ENCODE assay signal across 11 cellular contexts in the genomic region with DNA sequence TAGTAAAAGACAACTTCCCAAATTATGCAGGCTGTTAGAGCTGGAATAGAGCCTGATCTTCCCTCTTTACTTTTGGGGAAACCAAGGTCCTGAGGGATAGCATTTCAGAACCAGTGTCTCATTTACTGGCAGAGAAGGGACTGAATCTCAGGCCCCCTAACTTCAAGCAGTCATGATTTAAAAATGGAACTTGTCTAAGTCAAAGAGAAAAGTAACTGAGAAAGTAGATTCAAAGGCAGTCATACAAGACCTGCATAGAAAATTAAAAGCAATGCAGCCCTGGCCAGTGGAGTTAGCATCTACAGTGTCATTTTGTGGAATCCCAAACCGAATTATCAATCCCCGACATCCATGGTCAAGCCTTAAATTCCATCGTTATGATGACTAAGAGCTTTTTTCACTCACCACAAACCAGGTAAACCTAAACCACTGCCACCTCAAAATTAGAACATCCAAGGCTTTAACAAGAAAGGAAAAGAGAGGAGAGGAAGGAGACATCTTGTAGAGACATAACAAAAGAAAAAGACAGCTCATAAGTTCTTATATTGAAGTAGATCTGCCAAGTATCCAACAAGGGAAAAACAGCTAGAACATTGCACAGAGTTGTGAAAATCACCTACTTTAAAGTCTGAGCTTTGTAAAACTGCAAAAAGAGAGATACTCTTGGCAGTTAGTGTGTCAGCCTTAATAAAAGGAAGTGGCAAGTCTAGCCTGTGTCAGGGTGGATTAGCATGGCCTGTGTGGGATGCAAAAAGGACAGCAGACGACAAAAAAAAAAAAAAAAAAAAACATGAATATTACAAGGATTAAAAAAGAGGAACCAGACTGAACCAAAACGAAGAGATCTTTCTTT. TPM values are rescaled to one million over a fixed set of nuclear protein-coding genes. Genes with fewer than 3 reads are reported as not detected.
A peak's percentile ranks its signal among the peaks of the same experiment; 100 is the strongest.
DNase-seq lines count a peak whose midpoint lies in the region; ATAC-seq and TF ChIP-seq lines count a peak whose summit lies in the region.
"Had no signal": no experiment of that assay in that cellular context is flagged by ENCODE, and none has a peak within 500 bp of the region (broad histone marks: within the 10 kb centered on the region; RNA-seq: fewer than 3 reads in every experiment).

No MANE protein-coding gene starts in this region.

- no peaks in the 10 kb centered on the region for H3K79me1 ChIP-seq in mesendoderm (ENCODE audit: low read length)

- H3K9ac ChIP-seq in mesendoderm (ENCODE audit: low read length), result no peak overlapping the region
- H3K9ac ChIP-seq: parathyroid adenoma had no signal

- H3K27me3 Mint-ChIP-seq in T-helper 1 cell treated with Interleukin-12 subunit alpha and Interleukin-12 subunit beta and Interleukin-4 antibody, amounts not matched to agents 30 μg/mL and 1 μg/mL, for 36 hours (ENCODE audit: low read depth), result peaks cover 6% of the 10 kb centered on the region

- no peak overlapping the region for H3K18ac ChIP-seq in mesendoderm (ENCODE audit: low read length)

- in situ Hi-C loops in GM13977 (cut with MboI; ENCODE audit: low pct_unique_long_range_greater_than_20kb, low sequenced_read_pairs, unreplicated experiment), result loop anchor here (5.0 kb wide), 1 partner anchor 67 kb away; no protein-coding TSS in a partner anchor

- H3K9me3 Mint-ChIP-seq in T-helper 1 cell treated with Interleukin-12 subunit alpha and Interleukin-12 subunit beta and Interleukin-4 antibody, amounts not matched to agents 30 μg/mL and 1 μg/mL, for 36 hours, result no peaks in the 10 kb centered on the region

- peak overlapping the region; percentile 85 for H3K27ac Mint-ChIP-seq in T-helper 1 cell treated with Interleukin-12 subunit alpha and Interleukin-12 subunit beta and Interleukin-4 antibody, amounts not matched to agents 30 μg/mL and 1 μg/mL, for 36 hours

- peak; percentile 21 for ATAC-seq in HG02884 (IDR thresholded peaks at IDR 0.05; ENCODE audit: unreplicated experiment)
- peak; percentile 52 for ATAC-seq in mucosa of descending colon

- H2BK120ac ChIP-seq in mesendoderm (ENCODE audit: low read depth, low read length), result no peak overlapping the region

- H3K4ac ChIP-seq in mesendoderm (ENCODE audit: low read depth, low read length), result no peak overlapping the region

- H3K4me3 ChIP-seq in mucosa of descending colon (no peak overlapping the region), mesendoderm (ENCODE audit: low read length) (no peak overlapping the region), SJCRH30 (no peak overlapping the region)

- no peak overlapping the region for H2BK15ac ChIP-seq in mesendoderm (replicated peaks; ENCODE audit: low read depth)

- H3K23ac ChIP-seq in mesendoderm (ENCODE audit: low read length), result no peak overlapping the region

- H3K27me3 ChIP-seq in mesendoderm (ENCODE audit: insufficient read depth, low read length, poor library complexity), result no peaks in the 10 kb centered on the region
- H3K27me3 ChIP-seq in SJCRH30, result no peaks in the 10 kb centered on the region

- no CpG with 5 or more reads among the region's 5 CpGs for WGBS in mesendoderm (ENCODE audit: extremely low coverage, insufficient coverage, low lambda C conversion rate)

- no peaks in the 10 kb centered on the region for H3K4me1 ChIP-seq in mucosa of descending colon (ENCODE audit: low read depth)
- H3K4me1 ChIP-seq in mesendoderm (ENCODE audit: control insufficient read depth, low read depth, low read length), result no peaks in the 10 kb centered on the region
- H3K4me1 ChIP-seq in SJCRH30, result no peaks in the 10 kb centered on the region
- H3K4me1 ChIP-seq: parathyroid adenoma had no signal

- H3K36me3 Mint-ChIP-seq in T-helper 1 cell treated with Interleukin-12 subunit alpha and Interleukin-12 subunit beta and Interleukin-4 antibody, amounts not matched to agents 30 μg/mL and 1 μg/mL, for 36 hours (ENCODE audit: low read depth), result peaks cover 8% of the 10 kb centered on the region

- H3K56ac ChIP-seq in mesendoderm (ENCODE audit: low read length), result no peak overlapping the region

- TF ChIP-seq CTCF in GM13977 (IDR thresholded peaks at IDR 0.05; ENCODE audit: extremely low read depth, insufficient read depth, missing control alignments) (no peak), mucosa of descending colon (IDR thresholded peaks at IDR 0.05) (no peak)

- no peak overlapping the region for H4K8ac ChIP-seq in mesendoderm (ENCODE audit: low read depth, low read length)

- H3K4me1 Mint-ChIP-seq in T-helper 1 cell treated with Interleukin-12 subunit alpha and Interleukin-12 subunit beta and Interleukin-4 antibody, amounts not matched to agents 30 μg/mL and 1 μg/mL, for 36 hours (ENCODE audit: low read depth), result peaks cover 71% of the 10 kb centered on the region

- no peak overlapping the region for H2AK5ac ChIP-seq in mesendoderm (ENCODE audit: low read length)

- peak; percentile 7 for DNase-seq in GM13977 (ENCODE audit: low spot score)
- no peak for DNase-seq in mucosa of descending colon
- no peak for DNase-seq in occipital lobe (lab: John Stamatoyannopoulos, UW)
- no peak for DNase-seq in mesendoderm
- no peak for DNase-seq in SJCRH30
- no peak for DNase-seq in islet precursor cell
- DNase-seq: dermis blood vessel endothelial cell, EL had no signal

- no peak overlapping the region for H2BK5ac ChIP-seq in mesendoderm (ENCODE audit: low read length)

- H3K9me3 ChIP-seq in mucosa of descending colon (no peaks in the 10 kb centered on the region), SJCRH30 (replicated peaks) (no peaks in the 10 kb centered on the region)

- peak overlapping the region; percentile 71 for H3K4me3 Mint-ChIP-seq in T-helper 1 cell treated with Interleukin-12 subunit alpha and Interleukin-12 subunit beta and Interleukin-4 antibody, amounts not matched to agents 30 μg/mL and 1 μg/mL, for 36 hours

- no peak overlapping the region for H3K4me2 ChIP-seq in mesendoderm (ENCODE audit: low read length)

- no peak overlapping the region for H3K27ac ChIP-seq in mesendoderm (ENCODE audit: low read depth, low read length)
- no peak overlapping the region for H3K27ac ChIP-seq in SJCRH30
- H3K27ac ChIP-seq: parathyroid adenoma had no signal

- intact Hi-C loops in mucosa of descending colon (cut with DNase I, micrococcal nuclease), result no loop called here

- H3K79me2 ChIP-seq in mesendoderm (ENCODE audit: control insufficient read depth, insufficient read depth, low read length), result no peaks in the 10 kb centered on the region
- H3K79me2 ChIP-seq: parathyroid adenoma had no signal

- no peak overlapping the region for H4K5ac ChIP-seq in mesendoderm (ENCODE audit: low read length)

- H3K36me3 ChIP-seq in mucosa of descending colon (ENCODE audit: low read depth) (no peaks in the 10 kb centered on the region), mesendoderm (ENCODE audit: control insufficient read depth, insufficient read depth, low read length) (no peaks in the 10 kb centered on the region), SJCRH30 (no peaks in the 10 kb centered on the region)

RNA-seq across cellular contexts. Expression of a gene that starts 54.1 kb away (rescaled TPM):
- total RNA-seq in mucosa of descending colon (1 to 10 TPM; 1.2 to 3.4 (median 2.2) TPM), occipital lobe (0.31 TPM)
- not detected for polyA plus RNA-seq in mesendoderm (2013, experiment 1 of 2)
- not detected for polyA plus RNA-seq in mesendoderm (2013, experiment 2 of 2)
- total RNA-seq in SJCRH30 (2014; rRNA removed; shearing (Covaris generic)), result not detected in 2 replicates
- total RNA-seq: dermis blood vessel endothelial cell had no signal

RNA-seq across cellular contexts. Expression of a gene that starts 57.6 kb away (rescaled TPM):
- total RNA-seq in mucosa of descending colon, result under 1 TPM in 1 of 3 donors, not detected in 2; 0.67 TPM
- not detected for total RNA-seq in occipital lobe
- 0.08 TPM for polyA plus RNA-seq in mesendoderm (2013, experiment 1 of 2)
- 0.06 TPM for polyA plus RNA-seq in mesendoderm (2013, experiment 2 of 2)
- total RNA-seq in SJCRH30 (2014; rRNA removed; shearing (Covaris generic)), result not detected in 2 replicates
- total RNA-seq: dermis blood vessel endothelial cell had no signal
